31 cellular contexts compared by ENCODE assay signal in genomic region chr16:57948027-57948426, GRCh38. TPM values are rescaled to one million over a fixed set of nuclear protein-coding genes. Genes with fewer than 3 reads are reported as not detected.
"Had no signal": no experiment of that assay in that cellular context is flagged by ENCODE, and none has a peak within 500 bp of the region (broad histone marks: within the 10 kb centered on the region; RNA-seq: fewer than 3 reads in every experiment).

No MANE protein-coding gene starts in this region.

- H3K4me3 Mint-ChIP-seq: dendritic cell treated with granulocyte-macrophage colony-stimulating factor and Interleukin-4, amounts not matched to agents 40 ng/mL and 50 ng/mL, for 4 days; effector memory CD8-positive, alpha-beta T cell; endodermal cell; mesothelial cell of epicardium had no signal

- H3K4me1 ChIP-seq: colonic mucosa, esophagus squamous epithelium, gastrocnemius medialis, left lung had no signal

- H3K27ac Mint-ChIP-seq: dendritic cell treated with granulocyte-macrophage colony-stimulating factor and Interleukin-4, amounts not matched to agents 40 ng/mL and 50 ng/mL, for 4 days; effector memory CD8-positive, alpha-beta T cell; endodermal cell; mesothelial cell of epicardium had no signal

- H3K36me3 Mint-ChIP-seq: mesothelial cell of epicardium had no signal

- H3K27me3 ChIP-seq: colonic mucosa, left lung had no signal

- H3K9me3 ChIP-seq: colonic mucosa, esophagus squamous epithelium, gastrocnemius medialis, heart right ventricle, left lung, lower lobe of right lung, mucosa of descending colon had no signal

- H3K9me3 Mint-ChIP-seq: dendritic cell treated with granulocyte-macrophage colony-stimulating factor and Interleukin-4, amounts not matched to agents 40 ng/mL and 50 ng/mL, for 4 days; effector memory CD8-positive, alpha-beta T cell; endodermal cell; mesothelial cell of epicardium had no signal

- H3K27ac ChIP-seq: colonic mucosa, epithelial cell of prostate, esophagus squamous epithelium, gastrocnemius medialis, heart right ventricle, left lung, lower lobe of right lung had no signal

- ATAC-seq: effector memory CD8-positive, alpha-beta T cell; esophagus mucosa; gastrocnemius medialis; heart right ventricle; left cardiac atrium; left lung; left ventricle myocardium superior; lower lobe of right lung; mucosa of descending colon had no signal

- H3K36me3 ChIP-seq: colonic mucosa, esophagus squamous epithelium, gastrocnemius medialis, heart right ventricle, left lung, lower lobe of right lung had no signal

- H3K4me3 ChIP-seq: colonic mucosa, esophagus squamous epithelium, gastrocnemius medialis, heart right ventricle, left lung, lower lobe of right lung, mucosa of descending colon had no signal

- H3K4me1 Mint-ChIP-seq: mesothelial cell of epicardium had no signal

- DNase-seq: colonic mucosa; cortex of kidney; effector CD8-positive, alpha-beta T cell; effector memory CD8-positive, alpha-beta T cell; endodermal cell; erythroblast; esophagus squamous epithelium; foreskin fibroblast; foreskin melanocyte; gastrocnemius medialis; glutamatergic neuron; head of caudate nucleus; heart right ventricle; hippocampal formation; left cardiac atrium; left lung; left ventricle myocardium superior; lower lobe of right lung; mesenchymal stem cell; mucosa of descending colon had no signal

RNA-seq across cellular contexts. Expression of gene CNGB1, which starts 22.9 kb away (rescaled TPM):
- total RNA-seq: dermis microvascular lymphatic vessel endothelial cell, gastrocnemius medialis, glomerular endothelial cell, heart right ventricle, kidney epithelial cell, left cardiac atrium, left ventricle myocardium superior, lower leg skin, lung microvascular endothelial cell, mesenteric fat pad, myocyte had no signal
- polyA plus RNA-seq: heart right ventricle had no signal
